Comparison of ENCODE assay signal across 8 cellular contexts in genomic region chr16:28210979-28211505, GRCh38. TPM values are rescaled to one million over a fixed set of nuclear protein-coding genes. Genes with fewer than 3 reads are reported as not detected.
DNase-seq lines count a peak whose midpoint lies in the region; ATAC-seq and TF ChIP-seq lines count a peak whose summit lies in the region.

No MANE protein-coding gene starts in this region.

- TF ChIP-seq CTCF in spleen (IDR thresholded peaks at IDR 0.05 in 8 of 11, conservative IDR thresholded peaks at IDR 0.05 in 3 of 11), result no peak

- H3K9me3 ChIP-seq in spleen, result no peaks in the 10 kb centered on the region

- 0 to 3% (median 1%) methylated on average over 18 to 26 of the region's 26 CpGs for WGBS in spleen, 5 donors

- TF ChIP-seq POLR2A in spleen (IDR thresholded peaks at IDR 0.05), result no peak

- H3K27ac ChIP-seq in caudate nucleus (ENCODE audit: low read depth, low read length) (peak overlapping the region; percentile 67), spleen (peak overlapping the region; percentile 76 to 98 (median 92))

- peak overlapping the region; percentile 86 to 94 (median 91) for H3K4me3 ChIP-seq in spleen

- H3K4me1 ChIP-seq in spleen, result peaks cover 13 to 62% (median 54%) of the 10 kb centered on the region in 6 donors

- peaks cover 0 to 39% (median 16%) of the 10 kb centered on the region in 6 donors for H3K36me3 ChIP-seq in spleen

- no peaks in the 10 kb centered on the region for H3K27me3 ChIP-seq in spleen (replicated peaks in 1 of 7)

- peak; percentile 37 for ATAC-seq in GM21619 (IDR thresholded peaks at IDR 0.05; ENCODE audit: unreplicated experiment)

- DNase-seq in D341Med (ENCODE audit: low spot score) (peak; percentile 88), NCI-H1092 (lab: John Stamatoyannopoulos, UW) (peak; percentile 25), caudate nucleus (lab: John Stamatoyannopoulos, UW) (peak in 49 of 61 donors; percentile 1 to 69 (median 23)), islet precursor cell (peak; percentile 83), spleen (peak; percentile 94), superior temporal gyrus (ENCODE audit: extremely low spot score) (no peak)
- peak; percentile 30 to 49 (median 38) for DNase-seq in activated CD4-positive, CD25-positive, alpha-beta regulatory T cell (lab: John Stamatoyannopoulos, UW)

- intact Hi-C loops in spleen (cut with DNase I; ENCODE audit: low total_unique reads), result no loop called here

RNA-seq across cellular contexts. Expression of gene XPO6, which starts 0.7 kb away (rescaled TPM):
- total RNA-seq in spleen, result 100 to 1,000 TPM; 259 to 517 (median 343) TPM
- 100 to 1,000 TPM in 2 of 3 donors, 10 to 100 TPM in 1; 96.9 to 150 (median 132) TPM for polyA plus RNA-seq in spleen
